8 cellular contexts compared by ENCODE assay signal in the genomic region with DNA sequence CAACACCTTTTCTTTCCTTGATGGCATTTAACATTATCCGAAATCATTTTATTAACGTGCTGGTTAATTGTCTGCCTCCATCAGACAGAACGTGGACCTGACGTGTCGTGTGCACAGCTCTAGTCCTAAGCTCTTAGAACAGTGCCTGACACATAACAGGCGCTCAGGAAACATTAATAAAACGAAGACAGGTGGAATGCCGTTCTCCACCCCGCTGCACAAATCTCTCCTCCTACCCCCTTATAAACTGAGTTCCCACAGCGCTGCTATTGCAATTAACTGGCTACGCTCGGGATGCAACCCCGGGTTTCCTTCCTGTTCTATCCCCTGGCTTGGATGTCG. TPM values are rescaled to one million over a fixed set of nuclear protein-coding genes. Genes with fewer than 3 reads are reported as not detected.
A peak's percentile ranks its signal among the peaks of the same experiment; 100 is the strongest.
DNase-seq lines count a peak whose midpoint lies in the region; ATAC-seq and TF ChIP-seq lines count a peak whose summit lies in the region.

No MANE protein-coding gene starts in this region.

- peak; percentile 22 for ATAC-seq in GM18909 (IDR thresholded peaks at IDR 0.05; ENCODE audit: poor library complexity, unreplicated experiment)
- ATAC-seq in HG03342 (IDR thresholded peaks at IDR 0.05; ENCODE audit: unreplicated experiment): peak; percentile 4
- ATAC-seq in effector memory CD8-positive, alpha-beta T cell (replicated peaks): peak; percentile 6
- no peak for ATAC-seq in naive B cell (ENCODE audit: low read depth in 2 of 2)

- peak overlapping the region; percentile 55 for H3K4me3 ChIP-seq in AG09309 (ENCODE audit: control insufficient read depth, low read depth, low read length)

- no peak for TF ChIP-seq CTCF in AG09309 (IDR thresholded peaks at IDR 0.05; ENCODE audit: control insufficient read depth, insufficient read depth, low read depth, low read length, missing control alignments)

- H3K4me1 Mint-ChIP-seq in effector memory CD8-positive, alpha-beta T cell (ENCODE audit: low read depth in 2 of 2): peaks cover 31 to 39% of the 10 kb centered on the region in 2 donors
- H3K4me1 Mint-ChIP-seq in naive B cell: peaks cover 29 to 55% (median 49%) of the 10 kb centered on the region in 3 donors

- peak overlapping the region; percentile 99 for H3K27ac Mint-ChIP-seq in effector memory CD8-positive, alpha-beta T cell
- H3K27ac Mint-ChIP-seq in naive B cell: peak overlapping the region; percentile 99 to 100 (median 100)

- H3K9me3 Mint-ChIP-seq in effector memory CD8-positive, alpha-beta T cell: no peaks in the 10 kb centered on the region
- peaks cover 0 to 4% (median 0%) of the 10 kb centered on the region in 7 donors for H3K9me3 Mint-ChIP-seq in naive B cell

- H3K36me3 Mint-ChIP-seq in effector memory CD8-positive, alpha-beta T cell (ENCODE audit: insufficient read depth): peaks cover 17% of the 10 kb centered on the region
- H3K36me3 Mint-ChIP-seq in naive B cell: no peaks in the 10 kb centered on the region

- no peaks in the 10 kb centered on the region for H3K27me3 Mint-ChIP-seq in effector memory CD8-positive, alpha-beta T cell
- no peaks in the 10 kb centered on the region for H3K27me3 Mint-ChIP-seq in naive B cell

- peak overlapping the region; percentile 98 to 100 for H3K4me3 Mint-ChIP-seq in effector memory CD8-positive, alpha-beta T cell
- peak overlapping the region; percentile 96 to 99 (median 99) for H3K4me3 Mint-ChIP-seq in naive B cell

- DNase-seq in AG09309 (ENCODE audit: low read depth) (no peak), RKO (ENCODE audit: low spot score) (peak; percentile 69), naive B cell (no peak), hypothalamus (lab: John Stamatoyannopoulos, UW) (no peak), T-helper 9 cell (no peak)
- DNase-seq in effector memory CD8-positive, alpha-beta T cell: no peak

RNA-seq across cellular contexts. Expression of gene FARSB, which starts 0.5 kb away (rescaled TPM):
- polyA plus RNA-seq in naive B cell (ENCODE audit: low read depth in 6 of 6): 10 to 100 TPM; 20.8 to 35.3 (median 30.3) TPM

RNA-seq across cellular contexts. Expression of gene MOGAT1, which starts 16.1 kb away (rescaled TPM):
- not detected for polyA plus RNA-seq in naive B cell (ENCODE audit: low read depth in 6 of 6)

Comparison
In these comparisons a context has a peak if more than half of its experiments do, and no peak if none do; other contexts are left out.
1. ATAC-seq: peak in GM18909 (single experiment), HG03342 (single experiment) and effector memory CD8-positive, alpha-beta T cell (single experiment); none in naive B cell (0 of 2).